In the genomic region with DNA sequence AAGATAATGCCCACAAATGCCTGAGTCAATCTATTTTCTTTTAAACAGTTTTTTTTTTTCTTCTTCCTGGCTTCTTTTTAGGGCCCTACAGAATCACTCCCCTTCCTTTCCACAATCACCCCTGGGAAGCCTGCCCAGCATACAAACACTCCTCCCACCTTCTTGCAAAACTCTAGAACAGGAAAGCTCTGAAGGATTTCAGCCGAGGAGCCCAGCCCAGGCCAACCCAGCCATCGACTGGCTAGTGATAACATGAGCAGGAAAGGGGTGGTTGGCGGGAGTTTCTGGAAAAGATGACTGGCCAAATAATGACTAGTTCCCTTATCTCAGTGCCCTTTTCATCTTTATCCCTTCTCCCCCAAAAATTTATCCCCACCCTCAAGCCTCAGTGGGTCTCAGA, we compare ENCODE assay signal across 10 cellular contexts.
DNase-seq lines count a peak whose midpoint lies in the region; ATAC-seq and TF ChIP-seq lines count a peak whose summit lies in the region.
"Had no signal": no experiment of that assay in that cellular context is flagged by ENCODE, and none has a peak within 500 bp of the region (broad histone marks: within the 10 kb centered on the region; RNA-seq: fewer than 3 reads in every experiment).

No MANE protein-coding gene starts in this region.

- H3K4me1 ChIP-seq in RWPE2 (ENCODE audit: insufficient read depth, poor library complexity, severe bottlenecking) (no peaks in the 10 kb centered on the region), SJCRH30 (no peaks in the 10 kb centered on the region)

- H3K27me3 Mint-ChIP-seq in activated T-cell treated with anti-CD3 and anti-CD28 coated beads, Interleukin-2, amount 50 U/mL, for 24 hours = no peaks in the 10 kb centered on the region

- ATAC-seq in RWPE2 (ENCODE audit: low read depth) (peak; percentile 52; the same call in 2 of the 3 replicates), GM18909 (IDR thresholded peaks at IDR 0.05; ENCODE audit: poor library complexity, unreplicated experiment) (no peak)

- H3K9me3 Mint-ChIP-seq in activated T-cell treated with anti-CD3 and anti-CD28 coated beads, Interleukin-2, amount 50 U/mL, for 24 hours = no peaks in the 10 kb centered on the region

- H3K9me3 ChIP-seq in AG04450 (ENCODE audit: control insufficient read depth, insufficient read depth, low read length) = no peaks in the 10 kb centered on the region
- no peaks in the 10 kb centered on the region for H3K9me3 ChIP-seq in RWPE2 (ENCODE audit: severe bottlenecking)
- no peaks in the 10 kb centered on the region for H3K9me3 ChIP-seq in SJCRH30 (replicated peaks)

- no peak overlapping the region for H3K27ac Mint-ChIP-seq in activated T-cell treated with anti-CD3 and anti-CD28 coated beads, Interleukin-2, amount 50 U/mL, for 24 hours

- H3K36me3 Mint-ChIP-seq in activated T-cell treated with anti-CD3 and anti-CD28 coated beads, Interleukin-2, amount 50 U/mL, for 24 hours (ENCODE audit: low read depth) = no peaks in the 10 kb centered on the region

- CTCF ChIA-PET in AG04450 (lab: Charles Lee) = interaction anchor here (0.9 kb wide), 1 partner anchor 308 kb away, joined by 4 read pairs; no protein-coding TSS in a partner anchor

- H3K36me3 ChIP-seq in RWPE2 (ENCODE audit: low read depth) (no peaks in the 10 kb centered on the region), SJCRH30 (no peaks in the 10 kb centered on the region)

- POLR2A ChIA-PET in AG04450 (lab: Yijun Ruan, JAX) = interaction anchor here (0.6 to 1.0 kb wide), 5 partner anchors 19 to 317 kb away, joined by 3 to 6 read pairs (median 3); a partner anchor contains a TSS

- H3K4me3 ChIP-seq in AG04450 (ENCODE audit: low read depth, low read length) = no peak overlapping the region
- H3K4me3 ChIP-seq in RWPE2 (ENCODE audit: severe bottlenecking) = no peak overlapping the region
- no peak overlapping the region for H3K4me3 ChIP-seq in fibroblast of mammary gland (ENCODE audit: control insufficient read depth, low read depth, low read length)
- H3K4me3 ChIP-seq in SJCRH30 = no peak overlapping the region

- H3K27ac ChIP-seq in AG04450 (ENCODE audit: low read depth, low read length) (no peak overlapping the region), RWPE2 (ENCODE audit: poor library complexity, severe bottlenecking) (no peak overlapping the region), SJCRH30 (no peak overlapping the region)

- no peaks in the 10 kb centered on the region for H3K27me3 ChIP-seq in AG04450 (ENCODE audit: control insufficient read depth, insufficient read depth, low read length)
- H3K27me3 ChIP-seq in RWPE2 (ENCODE audit: insufficient read depth, poor library complexity, severe bottlenecking) = no peaks in the 10 kb centered on the region
- H3K27me3 ChIP-seq in SJCRH30 = no peaks in the 10 kb centered on the region

- TF ChIP-seq CTCF in AG04450 (IDR thresholded peaks at IDR 0.05; ENCODE audit: low read depth, low read length) (no peak), RWPE2 (IDR thresholded peaks at IDR 0.05; ENCODE audit: poor library complexity, severe bottlenecking) (no peak), fibroblast of mammary gland (conservative IDR thresholded peaks at IDR 0.05; ENCODE audit: control insufficient read depth, insufficient read depth, low read depth, low read length) (no peak)

- DNase-seq in AG04450 (ENCODE audit: low read depth, low spot score) = peak; percentile 66
- no peak for DNase-seq in RWPE2 (ENCODE audit: low spot score)
- peak; percentile 81 for DNase-seq in fibroblast of mammary gland (ENCODE audit: low read depth)
- DNase-seq in occipital lobe (lab: John Stamatoyannopoulos, UW) = peak; percentile 29
- DNase-seq in middle frontal gyrus (ENCODE audit: extremely low spot score, low spot score) = no peak
- no peak for DNase-seq in SJCRH30
- DNase-seq in activated T-cell treated with anti-CD3 and anti-CD28 coated beads, Interleukin-2, amount 50 U/mL, for 24 hours = no peak
- DNase-seq: activated CD4-positive, alpha-beta T cell treated with anti-CD3 and anti-CD28 coated beads, Interleukin-2, amount 50 U/mL, for 4 hours; NCI-H526 treated with DMSO at 0.1 percent for 48 hours had no signal

- H3K4me3 Mint-ChIP-seq in activated T-cell treated with anti-CD3 and anti-CD28 coated beads, Interleukin-2, amount 50 U/mL, for 24 hours = no peak overlapping the region

- no peaks in the 10 kb centered on the region for H3K4me1 Mint-ChIP-seq in activated T-cell treated with anti-CD3 and anti-CD28 coated beads, Interleukin-2, amount 50 U/mL, for 24 hours (ENCODE audit: low read depth)

Comparison
In these comparisons a context has a peak if more than half of its experiments do, and no peak if none do; other contexts are left out.
1. DNase-seq: peak in AG04450 (single experiment), fibroblast of mammary gland (single experiment) and occipital lobe (single experiment); none in RWPE2 (single experiment), middle frontal gyrus (single experiment), SJCRH30 (0 of 2) and activated T-cell treated with anti-CD3 and anti-CD28 coated beads, Interleukin-2, amount 50 U/mL, for 24 hours (single experiment).